17 cellular contexts compared by ENCODE assay signal in genomic region chrX:133527415-133527814, GRCh38.
"Had no signal": no experiment of that assay in that cellular context is flagged by ENCODE, and none has a peak within 500 bp of the region (broad histone marks: within the 10 kb centered on the region; RNA-seq: fewer than 3 reads in every experiment).

No MANE protein-coding gene starts in this region.

- H3K27ac ChIP-seq: neutrophil, parathyroid adenoma, spleen had no signal

- H3K36me3 ChIP-seq: neutrophil, spleen had no signal

- H3K4me1 Mint-ChIP-seq: activated CD4-positive, alpha-beta T cell treated with anti-CD3 and anti-CD28 coated beads, Interleukin-2, amount 10 ng/mL, durations not matched to agents 7 days and 5 days; activated naive CD8-positive, alpha-beta T cell treated with anti-CD3 and anti-CD28 coated beads, Interleukin-2, amount 10 ng/mL, durations not matched to agents 7 days and 5 days; naive thymus-derived CD8-positive, alpha-beta T cell; stimulated activated memory B cell treated with anti-CD40 and anti-IgM and Interleukin-4, amounts not matched to agents 10 μg/mL and 1 μg/mL and 100 μg/mL, for 72 hours had no signal

- H3K79me2 ChIP-seq: parathyroid adenoma had no signal

- H3K36me3 Mint-ChIP-seq: activated naive CD8-positive, alpha-beta T cell treated with anti-CD3 and anti-CD28 coated beads, Interleukin-2, amount 10 ng/mL, durations not matched to agents 7 days and 5 days; naive thymus-derived CD8-positive, alpha-beta T cell; stimulated activated memory B cell treated with anti-CD40 and anti-IgM and Interleukin-4, amounts not matched to agents 10 μg/mL and 1 μg/mL and 100 μg/mL, for 72 hours had no signal

- H3K4me3 ChIP-seq: spleen had no signal

- DNase-seq: activated CD4-positive, alpha-beta T cell treated with anti-CD3 and anti-CD28 coated beads, Interleukin-2, amount 10 ng/mL, durations not matched to agents 7 days and 5 days; activated CD8-positive, alpha-beta T cell treated with anti-CD3 and anti-CD28 coated beads, Interleukin-2, amount 10 ng/mL, durations not matched to agents 7 days and 5 days; activated naive CD4-positive, alpha-beta T cell treated with Interleukin-2 at 50 U/mL for 16 hours; activated naive CD8-positive, alpha-beta T cell treated with anti-CD3 and anti-CD28 coated beads, Interleukin-2, amount 10 ng/mL, durations not matched to agents 7 days and 5 days; activated T-cell treated with anti-CD3 and anti-CD28 coated beads, Interleukin-2, amount 50 U/mL, for 24 hours; amygdala; cortex of kidney; foreskin melanocyte; mesenchymal stem cell; naive thymus-derived CD8-positive, alpha-beta T cell; spleen; stimulated activated CD4-positive, alpha-beta T cell treated with anti-CD3 and anti-CD28 coated beads, Interleukin-4, amount 100 ng/mL, for 4 hours had no signal

- H3K27me3 Mint-ChIP-seq: activated CD4-positive, alpha-beta T cell treated with anti-CD3 and anti-CD28 coated beads, Interleukin-2, amount 10 ng/mL, durations not matched to agents 7 days and 5 days; activated naive CD8-positive, alpha-beta T cell treated with anti-CD3 and anti-CD28 coated beads, Interleukin-2, amount 10 ng/mL, durations not matched to agents 7 days and 5 days; naive thymus-derived CD8-positive, alpha-beta T cell; stimulated activated memory B cell treated with anti-CD40 and anti-IgM and Interleukin-4, amounts not matched to agents 10 μg/mL and 1 μg/mL and 100 μg/mL, for 72 hours had no signal

- H2AFZ ChIP-seq: parathyroid adenoma had no signal

- H3K4me1 ChIP-seq: parathyroid adenoma, spleen had no signal

- H3K9me3 ChIP-seq: neutrophil, spleen had no signal

- H3K27ac Mint-ChIP-seq: activated CD4-positive, alpha-beta T cell treated with anti-CD3 and anti-CD28 coated beads, Interleukin-2, amount 10 ng/mL, durations not matched to agents 7 days and 5 days; activated CD8-positive, alpha-beta T cell treated with anti-CD3 and anti-CD28 coated beads, Interleukin-2, amount 10 ng/mL, durations not matched to agents 7 days and 5 days; activated naive CD8-positive, alpha-beta T cell treated with anti-CD3 and anti-CD28 coated beads, Interleukin-2, amount 10 ng/mL, durations not matched to agents 7 days and 5 days; activated T-cell treated with anti-CD3 and anti-CD28 coated beads, Interleukin-2, amount 50 U/mL, for 24 hours; activated T-helper 2 cell treated with anti-CD3 and anti-CD28 coated beads, Interferon-gamma antibody, Interleukin-2, Interleukin-4, amounts not matched to agents 10 μg/mL and 5 μg/mL and 100 μg/mL, durations not matched to agents 14 hours and 24 hours and 36 hours; naive thymus-derived CD8-positive, alpha-beta T cell; stimulated activated memory B cell treated with anti-CD40 and anti-IgM and Interleukin-4, amounts not matched to agents 10 μg/mL and 1 μg/mL and 100 μg/mL, for 72 hours; T-helper 1 cell treated with Interleukin-12 subunit alpha and Interleukin-12 subunit beta and Interleukin-4 antibody, amounts not matched to agents 30 μg/mL and 1 μg/mL, for 36 hours had no signal

- H3K27me3 ChIP-seq: neutrophil, spleen had no signal

- H3K9me3 Mint-ChIP-seq: activated CD4-positive, alpha-beta T cell treated with anti-CD3 and anti-CD28 coated beads, Interleukin-2, amount 10 ng/mL, durations not matched to agents 7 days and 5 days; activated naive CD8-positive, alpha-beta T cell treated with anti-CD3 and anti-CD28 coated beads, Interleukin-2, amount 10 ng/mL, durations not matched to agents 7 days and 5 days; activated T-cell treated with anti-CD3 and anti-CD28 coated beads, Interleukin-2, amount 50 U/mL, for 24 hours; activated T-helper 2 cell treated with anti-CD3 and anti-CD28 coated beads, Interferon-gamma antibody, Interleukin-2, Interleukin-4, amounts not matched to agents 10 μg/mL and 5 μg/mL and 100 μg/mL, durations not matched to agents 14 hours and 24 hours and 36 hours; naive thymus-derived CD8-positive, alpha-beta T cell; stimulated activated memory B cell treated with anti-CD40 and anti-IgM and Interleukin-4, amounts not matched to agents 10 μg/mL and 1 μg/mL and 100 μg/mL, for 72 hours; T-helper 1 cell treated with Interleukin-12 subunit alpha and Interleukin-12 subunit beta and Interleukin-4 antibody, amounts not matched to agents 30 μg/mL and 1 μg/mL, for 36 hours had no signal

- H3K9ac ChIP-seq: parathyroid adenoma had no signal

- H3K4me3 Mint-ChIP-seq: activated CD4-positive, alpha-beta T cell treated with anti-CD3 and anti-CD28 coated beads, Interleukin-2, amount 10 ng/mL, durations not matched to agents 7 days and 5 days; activated CD8-positive, alpha-beta T cell treated with anti-CD3 and anti-CD28 coated beads, Interleukin-2, amount 10 ng/mL, durations not matched to agents 7 days and 5 days; activated naive CD8-positive, alpha-beta T cell treated with anti-CD3 and anti-CD28 coated beads, Interleukin-2, amount 10 ng/mL, durations not matched to agents 7 days and 5 days; activated T-cell treated with anti-CD3 and anti-CD28 coated beads, Interleukin-2, amount 50 U/mL, for 24 hours; naive thymus-derived CD8-positive, alpha-beta T cell; stimulated activated memory B cell treated with anti-CD40 and anti-IgM and Interleukin-4, amounts not matched to agents 10 μg/mL and 1 μg/mL and 100 μg/mL, for 72 hours; T-helper 1 cell treated with Interleukin-12 subunit alpha and Interleukin-12 subunit beta and Interleukin-4 antibody, amounts not matched to agents 30 μg/mL and 1 μg/mL, for 36 hours had no signal
